Comparison of ENCODE assay signal across 19 cellular contexts in the genomic region with DNA sequence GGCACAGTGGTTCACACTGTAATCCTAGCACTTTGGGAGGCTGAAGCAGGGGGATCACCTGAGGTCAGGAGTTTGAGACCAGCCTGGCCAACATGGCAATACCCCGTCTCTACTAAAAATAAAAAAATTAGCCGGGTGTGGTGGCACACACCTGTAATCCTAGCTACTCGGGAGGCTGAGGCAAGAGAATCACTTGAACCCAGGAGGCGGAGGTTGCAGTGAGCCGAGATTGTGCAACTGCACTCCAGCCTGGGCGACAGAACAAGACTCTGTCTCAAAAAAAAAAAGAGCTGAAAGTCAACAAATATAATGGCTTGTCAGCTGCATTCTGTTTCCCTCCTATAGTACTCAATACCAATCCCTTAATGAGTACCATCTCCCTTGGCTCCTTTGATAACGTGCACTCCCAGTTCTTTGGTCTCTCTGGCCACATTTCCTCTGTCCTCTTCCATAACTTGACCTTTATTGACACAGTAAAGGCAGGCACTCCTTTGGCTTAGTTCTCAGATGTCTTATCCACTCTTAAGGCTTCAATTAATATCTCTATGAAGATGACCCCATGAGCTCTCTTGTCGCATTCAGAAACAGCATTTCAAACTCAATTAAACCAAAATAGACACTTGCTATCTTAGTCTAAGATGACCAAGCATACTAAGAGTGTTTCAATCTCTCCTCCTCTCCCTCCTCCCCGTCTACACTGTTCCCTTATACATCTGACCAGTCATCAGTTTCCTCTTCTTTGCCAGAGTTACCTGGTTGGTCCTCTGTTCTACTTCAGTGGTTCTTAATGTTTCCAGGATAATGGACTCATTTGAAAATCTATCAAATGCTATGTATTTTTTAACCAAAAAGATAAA. TPM values are rescaled to one million over a fixed set of nuclear protein-coding genes. Genes with fewer than 3 reads are reported as not detected.
DNase-seq lines count a peak whose midpoint lies in the region; ATAC-seq, FAIRE-seq and TF ChIP-seq lines count a peak whose summit lies in the region.
"Had no signal": no experiment of that assay in that cellular context is flagged by ENCODE, and none has a peak within 500 bp of the region (broad histone marks: within the 10 kb centered on the region; RNA-seq: fewer than 3 reads in every experiment).

No MANE protein-coding gene starts in this region.

- peaks cover 5 to 15% of the 10 kb centered on the region in 2 donors for H3K36me3 Mint-ChIP-seq in CD14-positive monocyte
- H3K36me3 Mint-ChIP-seq in neural crest cell (ENCODE audit: low read depth) = no peaks in the 10 kb centered on the region

- H3K4me1 Mint-ChIP-seq in CD14-positive monocyte = peaks cover 83% of the 10 kb centered on the region
- peaks cover 78% of the 10 kb centered on the region for H3K4me1 Mint-ChIP-seq in neural crest cell

- no peak for FAIRE-seq in K562 (lab: Jason Lieb, UNC)
- FAIRE-seq: D721Med had no signal

- POLR2A ChIA-PET in K562 (lab: Yijun Ruan, JAX) = interaction anchor here (0.5 to 45.6 kb wide), 14 partner anchors 3 to 1617 kb away, joined by 3 to 1351 read pairs (median 4); a partner anchor contains a TSS

- in situ Hi-C loops in K562 (cut with MboI) = no loop called here

- H3K9me1 ChIP-seq in K562 (ENCODE audit: control insufficient read depth, insufficient read depth, low read length) = peaks cover 33% of the 10 kb centered on the region

- H4K20me1 ChIP-seq in DND-41 (ENCODE audit: insufficient read depth, low read length) = peaks cover 84% of the 10 kb centered on the region
- peaks cover 91% of the 10 kb centered on the region for H4K20me1 ChIP-seq in K562 (replicated peaks; ENCODE audit: control insufficient read depth, insufficient read depth, low read length)

- H3K27ac Mint-ChIP-seq in CD14-positive monocyte (peak overlapping the region; percentile 58 to 96 (median 90)), neural crest cell (ENCODE audit: unreplicated experiment) (no peak overlapping the region)
- H3K27ac Mint-ChIP-seq: activated naive CD4-positive, alpha-beta T cell treated with anti-CD3 and anti-CD28 coated beads for 36 hours; T-helper 1 cell treated with Interleukin-12 subunit alpha and Interleukin-12 subunit beta and Interleukin-4 antibody, amounts not matched to agents 30 μg/mL and 1 μg/mL, for 36 hours had no signal

- WGBS in K562 (ENCODE audit: insufficient coverage, low coverage, missing lambda C conversion rate) = 61% methylated on average over 9 of the region's 9 CpGs

- ATAC-seq in DND-41 (ENCODE audit: insufficient read depth, low read depth) = no peak
- ATAC-seq in K562 = no peak
- ATAC-seq: Panc1 had no signal

- H3K4me1 ChIP-seq in DND-41 (ENCODE audit: insufficient read depth, low read length) (peaks cover 77% of the 10 kb centered on the region), K562 (replicated peaks in 1 of 2; ENCODE audit: control insufficient read depth in 2 of 2, insufficient read depth in 2 of 2, low read length in 2 of 2) (peaks cover 51 to 69% of the 10 kb centered on the region in 2 experiments), colonic mucosa (peaks cover 28% of the 10 kb centered on the region)

- no peak for TF ChIP-seq POLR2A in K562 (conservative IDR thresholded peaks at IDR 0.05)

- H3K27me3 ChIP-seq in DND-41 (ENCODE audit: insufficient read depth, low read length, poor library complexity) = no peaks in the 10 kb centered on the region
- H3K27me3 ChIP-seq in K562 (ENCODE audit: control insufficient read depth in 2 of 2, insufficient read depth in 2 of 2, low read length in 2 of 2) = no peaks in the 10 kb centered on the region
- H3K27me3 ChIP-seq in colonic mucosa = no peaks in the 10 kb centered on the region
- H3K27me3 ChIP-seq: esophagus squamous epithelium, SJCRH30, tibial artery had no signal

- TF ChIP-seq RAD21 in K562 (CRISPR knock-in tag; conservative IDR thresholded peaks at IDR 0.05 in 1 of 2, IDR thresholded peaks at IDR 0.05 in 1 of 2) = no peak

- TF ChIP-seq CTCF in CD14-positive monocyte (IDR thresholded peaks at IDR 0.05) = no peak
- TF ChIP-seq CTCF in DND-41 (IDR thresholded peaks at IDR 0.05; ENCODE audit: borderline replicate concordance, extremely low read depth, low read length, poor library complexity, severe bottlenecking) = no peak
- no peak for TF ChIP-seq CTCF in K562 (IDR thresholded peaks at IDR 0.05 in 2 of 3, conservative IDR thresholded peaks at IDR 0.05 in 1 of 3; ENCODE audit: insufficient read depth in 2 of 3, low read depth in 1 of 3, low read length in 3 of 3)
- TF ChIP-seq CTCF in neural crest cell (conservative IDR thresholded peaks at IDR 0.05) = no peak
- no peak for TF ChIP-seq CTCF in colonic mucosa (IDR thresholded peaks at IDR 0.05)

- intact Hi-C loops in CD14-positive monocyte (cut with micrococcal nuclease) (no loop called here), K562 (cut with micrococcal nuclease) (loop anchor here (10.0 kb wide), 1 partner anchor 692 kb away; a partner anchor contains a TSS), colonic mucosa (cut with DNase I) (no loop called here)

- DNase-seq in CD14-positive monocyte (ENCODE audit: low spot score) (no peak), DND-41 (no peak), K562 (ENCODE audit: extremely low read depth in 1 of 4, low spot score in 3 of 4) (peak in 3 of 4 experiments; percentile 63 to 68 (median 64)), neural crest cell (ENCODE audit: low read depth, low spot score) (no peak), colonic mucosa (no peak), SKM-1 (lab: John Stamatoyannopoulos, UW; ENCODE audit: unreplicated experiment) (no peak), NCI-H2107 treated with DMSO at 0.1 percent for 48 hours (lab: John Stamatoyannopoulos, UW; ENCODE audit: unreplicated experiment) (no peak)
- DNase-seq: activated CD4-positive, alpha-beta T cell treated with anti-CD3 and anti-CD28 coated beads, Interleukin-2, amount 50 U/mL, for 1 hour; activated CD8-positive, alpha-beta memory T cell treated with anti-CD3 and anti-CD28 coated beads, Interleukin-2, amount 50 U/mL, for 48 hours; activated naive CD4-positive, alpha-beta T cell treated with anti-CD3 and anti-CD28 coated beads for 36 hours; esophagus squamous epithelium; posterior cingulate gyrus; SJCRH30; stimulated activated CD4-positive, alpha-beta T cell treated with anti-CD3 and anti-CD28 coated beads, Interleukin-1b, Interleukin-23, amount 100 ng/mL, for 48 hours; stimulated activated naive CD4-positive, alpha-beta T cell treated with Interleukin-2 at 50 U/mL for 16 hours; tibial artery had no signal

- H3K9ac ChIP-seq in DND-41 (ENCODE audit: low read depth, low read length) = no peak overlapping the region
- H3K9ac ChIP-seq in K562 (ENCODE audit: insufficient read depth in 1 of 2, low read depth in 2 of 2, low read length in 2 of 2) = no peak overlapping the region
- no peak overlapping the region for H3K9ac ChIP-seq in colonic mucosa (ENCODE audit: low read depth in 2 of 2, low read length in 2 of 2)

- BruUV-seq in K562 (replicated peaks; lab: Mats Ljungman, UMichigan) = no TSS peak

- H3K9me3 ChIP-seq in DND-41 (ENCODE audit: insufficient read depth, low read length, severe bottlenecking) (no peaks in the 10 kb centered on the region), K562 (replicated peaks; ENCODE audit: control insufficient read depth, insufficient read depth, low read depth, low read length) (no peaks in the 10 kb centered on the region), colonic mucosa (no peaks in the 10 kb centered on the region)
- H3K9me3 ChIP-seq: esophagus squamous epithelium, SJCRH30, tibial artery had no signal

- H3K4me2 ChIP-seq in DND-41 (ENCODE audit: insufficient read depth, low read length) = peak overlapping the region; percentile 15; the same call in 1 of the 2 replicates
- no peak overlapping the region for H3K4me2 ChIP-seq in K562 (ENCODE audit: insufficient read depth, low read length)

- CTCF ChIA-PET in K562 (lab: Yijun Ruan, JAX; ENCODE audit: low intra/inter-chr PET ratio) = no interaction called here

- H3K4me3 ChIP-seq in DND-41 (ENCODE audit: low read depth in 1 of 2, low read length in 2 of 2) (no peak overlapping the region), K562 (no peak overlapping the region), colonic mucosa (no peak overlapping the region)
- H3K4me3 ChIP-seq: esophagus squamous epithelium, SJCRH30, tibial artery had no signal

- H3K36me3 ChIP-seq in DND-41 (ENCODE audit: insufficient read depth, low read length) (peaks cover 15% of the 10 kb centered on the region), K562 (ENCODE audit: control insufficient read depth, insufficient read depth, low read length) (peaks cover 66% of the 10 kb centered on the region), colonic mucosa (no peaks in the 10 kb centered on the region)
- H3K36me3 ChIP-seq: esophagus squamous epithelium, tibial artery had no signal

- peak overlapping the region; percentile 0 to 76 for H3K4me3 Mint-ChIP-seq in CD14-positive monocyte
- H3K4me3 Mint-ChIP-seq in neural crest cell = peak overlapping the region; percentile 56
- H3K4me3 Mint-ChIP-seq: activated naive CD4-positive, alpha-beta T cell treated with anti-CD3 and anti-CD28 coated beads for 36 hours had no signal

- H2AFZ ChIP-seq in DND-41 (ENCODE audit: low read depth, low read length) (no peak overlapping the region), K562 (ENCODE audit: low read depth, low read length) (no peak overlapping the region)

- H3K27me3 Mint-ChIP-seq in CD14-positive monocyte (ENCODE audit: low read depth in 3 of 3) (no peaks in the 10 kb centered on the region), neural crest cell (ENCODE audit: low read depth) (no peaks in the 10 kb centered on the region)

- H3K9me3 Mint-ChIP-seq in CD14-positive monocyte (peaks cover 0 to 2% (median 0%) of the 10 kb centered on the region in 7 donors), neural crest cell (no peaks in the 10 kb centered on the region)
- H3K9me3 Mint-ChIP-seq: activated naive CD4-positive, alpha-beta T cell treated with anti-CD3 and anti-CD28 coated beads for 36 hours; T-helper 1 cell treated with Interleukin-12 subunit alpha and Interleukin-12 subunit beta and Interleukin-4 antibody, amounts not matched to agents 30 μg/mL and 1 μg/mL, for 36 hours had no signal

- no peak overlapping the region for H3K27ac ChIP-seq in DND-41 (ENCODE audit: low read length)
- H3K27ac ChIP-seq in K562 (ENCODE audit: extremely low read depth, low read depth, low read length) = no peak overlapping the region
- H3K27ac ChIP-seq in colonic mucosa = no peak overlapping the region
- H3K27ac ChIP-seq: SJCRH30, tibial artery had no signal

- H3K79me2 ChIP-seq in DND-41 (ENCODE audit: insufficient read depth, low read length) = peaks cover 98% of the 10 kb centered on the region
- H3K79me2 ChIP-seq in K562 (ENCODE audit: control insufficient read depth, insufficient read depth, low read length) = peaks cover 98% of the 10 kb centered on the region

- no peak for TF ChIP-seq EP300 in K562 (IDR thresholded peaks at IDR 0.05; ENCODE audit: low read length)

RNA-seq across cellular contexts. Expression of a gene that starts 4.8 kb away (rescaled TPM):
- polyA plus RNA-seq in CD14-positive monocyte = 100 to 1,000 TPM; 118 to 148 TPM
- 220 and 305 TPM in 2 replicates for total RNA-seq in K562 (2011; cell fraction: chromatin; rRNA removed; ENCODE audit: low replicate concordance)
- total RNA-seq in K562 (2011; cell fraction: nucleolus; rRNA removed) = 68.7 and 81.2 TPM in 2 replicates
- 142 and 210 TPM in 2 replicates for total RNA-seq in K562 (2011; cell fraction: nucleoplasm; rRNA removed)
- total RNA-seq in K562 (2014; rRNA removed) = 183 and 249 TPM in 2 replicates
- total RNA-seq in K562 (2014; rRNA removed; fragmentation: Illumina TruSeq; extraction: Trizol) = 319 and 370 TPM in 2 replicates
- 283 and 289 TPM in 2 replicates for total RNA-seq in K562 (2015; rRNA removed; fragmentation: Illumina TruSeq; extraction: Trizol)
- 464 and 475 TPM in 2 replicates for total RNA-seq in K562 (2021)
- polyA plus RNA-seq in K562 (2011; rRNA removed) = 381 and 575 TPM in 2 replicates
- 168 and 240 TPM in 2 replicates for polyA plus RNA-seq in K562 (2011; cell fraction: cytosol; rRNA removed)
- 236 and 309 TPM in 2 replicates for polyA plus RNA-seq in K562 (2011; cell fraction: nucleus; rRNA removed)
- polyA plus RNA-seq in K562 (2012) = 233 and 368 TPM in 2 replicates
- 260 and 350 TPM in 2 replicates for polyA plus RNA-seq in K562 (2014; fragmentation: Illumina TruSeq; extraction: Trizol)
- 10 to 100 TPM; 46.3 to 51.4 TPM for polyA plus RNA-seq in K562 (2014; fragmentation: Nextera tagmentation; extraction: Ambion mirVana)
- polyA plus RNA-seq in K562 (2014; rRNA removed) = 146 and 212 TPM in 2 replicates
- polyA minus RNA-seq in K562 (2011; rRNA and poly(A)+ RNA removed) = 295 and 429 TPM in 2 replicates
- polyA minus RNA-seq in K562 (2011; cell fraction: cytosol; rRNA and poly(A)+ RNA removed) = 100 and 114 TPM in 2 replicates
- polyA minus RNA-seq in K562 (2011; cell fraction: nucleus; rRNA and poly(A)+ RNA removed) = 36.5 and 66.6 TPM in 2 replicates
- total RNA-seq in neural crest cell = 118 and 123 TPM in 2 replicates
- total RNA-seq in colonic mucosa = 100 to 1,000 TPM; 140 to 147 TPM

Comparison
In these comparisons a context has a peak if more than half of its experiments do, and no peak if none do; other contexts are left out.
1. DNase-seq: peak in K562 (3 of 4); none in CD14-positive monocyte (single experiment), DND-41 (single experiment), neural crest cell (single experiment), colonic mucosa (single experiment), SKM-1 (single experiment) and NCI-H2107 treated with DMSO at 0.1 percent for 48 hours (single experiment).